Comparison of ENCODE assay signal across 21 cellular contexts in the genomic region with DNA sequence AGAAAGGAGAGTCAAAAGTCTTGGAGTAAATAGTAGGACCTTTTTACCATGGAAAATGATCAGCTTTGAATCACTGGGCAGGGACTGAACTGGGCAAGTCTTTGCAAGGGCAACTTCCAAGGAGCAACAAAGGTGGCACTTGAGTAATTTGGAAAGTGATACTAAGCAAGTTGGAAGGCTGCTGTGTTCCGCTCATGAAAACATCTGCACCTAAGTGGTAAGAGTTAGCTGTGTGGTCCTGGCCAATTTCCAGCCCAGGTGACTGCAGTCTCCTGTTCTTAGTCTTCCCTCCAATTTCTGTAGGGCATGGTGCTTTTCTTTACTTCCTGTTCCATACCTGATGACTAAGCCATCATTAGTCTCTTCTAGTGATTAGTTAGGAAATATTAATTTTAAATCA. TPM values are rescaled to one million over a fixed set of nuclear protein-coding genes. Genes with fewer than 3 reads are reported as not detected.
DNase-seq lines count a peak whose midpoint lies in the region; ATAC-seq and TF ChIP-seq lines count a peak whose summit lies in the region.
"Had no signal": no experiment of that assay in that cellular context is flagged by ENCODE, and none has a peak within 500 bp of the region (broad histone marks: within the 10 kb centered on the region; RNA-seq: fewer than 3 reads in every experiment).

No MANE protein-coding gene starts in this region.

- H3K4me1 ChIP-seq in MM.1S (ENCODE audit: low read length) = 0 out of 2 replicates have a peak, but pooled peaks cover 4% of the 10 kb centered on the region
- H3K4me1 ChIP-seq: uterus had no signal

- peak overlapping the region; percentile 79 for H3K27ac ChIP-seq in SK-N-MC
- H3K27ac ChIP-seq in skin epidermis = peak overlapping the region in 11 of 21 experiments; percentile 0 to 45 (median 26)
- H3K27ac ChIP-seq in MM.1S (ENCODE audit: low read length) = no peak overlapping the region
- H3K27ac ChIP-seq: uterus had no signal

- POLR2A ChIA-PET in activated CD4-positive, alpha-beta T cell treated with anti-CD3 and anti-CD28 coated beads for 36 hours (lab: Charles Lee) = no interaction called here

- H4K20me1 ChIP-seq in MM.1S (ENCODE audit: insufficient read depth, low read length) = no peaks in the 10 kb centered on the region

- H3K36me3 Mint-ChIP-seq in activated CD4-positive, alpha-beta T cell treated with anti-CD3 and anti-CD28 coated beads for 36 hours (ENCODE audit: low read depth) = peaks cover under 1% of the 10 kb centered on the region
- H3K36me3 Mint-ChIP-seq: CD14-positive monocyte had no signal

- peaks cover 2% of the 10 kb centered on the region for H3K27me3 Mint-ChIP-seq in activated CD4-positive, alpha-beta T cell treated with anti-CD3 and anti-CD28 coated beads for 36 hours

- DNase-seq in activated CD4-positive, alpha-beta T cell treated with anti-CD3 and anti-CD28 coated beads for 36 hours = peak; percentile 21
- no peak for DNase-seq in activated CD4-positive, alpha-beta T cell treated with anti-CD3 and anti-CD28 coated beads, Interleukin-2, amount 50 U/mL, for 1 hour
- DNase-seq in GM20000 (ENCODE audit: low spot score) (peak; percentile 28), SK-N-MC (ENCODE audit: low read depth, low spot score) (no peak), MM.1S (no peak)
- DNase-seq in activated T-cell treated with anti-CD3 and anti-CD28 coated beads, Interleukin-2, amount 50 U/mL, for 48 hours = no peak
- no peak for DNase-seq in stimulated activated CD4-positive, alpha-beta T cell treated with anti-CD3 and anti-CD28 coated beads, Interleukin-4, amount 100 ng/mL, for 1 hour
- DNase-seq: activated CD4-positive, alpha-beta T cell treated with anti-CD3 and anti-CD28 coated beads for 1 hour; activated naive CD4-positive, alpha-beta T cell treated with anti-CD3 and anti-CD28 coated beads, Interleukin-2, amount 50 U/mL, for 16 hours; DMS 273 treated with DMSO at 0.1 percent for 48 hours; effector memory CD4-positive, alpha-beta T cell; GF-D8; immature natural killer cell; Kasumi-1; mucosa of descending colon; NCI-H1417; NCI-H82; T-helper 9 cell; uterus had no signal

- H3K9me3 Mint-ChIP-seq in activated CD4-positive, alpha-beta T cell treated with anti-CD3 and anti-CD28 coated beads for 36 hours (ENCODE audit: low read depth) = peaks cover under 1% of the 10 kb centered on the region

- H3K9ac ChIP-seq in SK-N-MC (ENCODE audit: insufficient read length) (no peak overlapping the region), MM.1S (ENCODE audit: low read length) (no peak overlapping the region)

- H3K4me2 ChIP-seq in MM.1S (ENCODE audit: low read depth, low read length) = no peak overlapping the region

- H3K27me3 ChIP-seq in MM.1S (replicated peaks; ENCODE audit: insufficient read depth, low read length) = no peaks in the 10 kb centered on the region
- H3K27me3 ChIP-seq: uterus had no signal

- H3K79me2 ChIP-seq in MM.1S (ENCODE audit: low read length) = no peaks in the 10 kb centered on the region

- CTCF ChIA-PET in activated CD4-positive, alpha-beta T cell treated with anti-CD3 and anti-CD28 coated beads for 36 hours (lab: Charles Lee) = interaction anchor here (1.0 to 1.3 kb wide), 2 partner anchors 14 to 61 kb away, joined by 3 to 4 read pairs; no protein-coding TSS in a partner anchor

- H2AFZ ChIP-seq in MM.1S (ENCODE audit: low read length) = no peak overlapping the region

- no peak overlapping the region for H3K4me3 Mint-ChIP-seq in activated CD4-positive, alpha-beta T cell treated with anti-CD3 and anti-CD28 coated beads for 36 hours
- H3K4me3 Mint-ChIP-seq: CD14-positive monocyte, immature natural killer cell had no signal

- no peaks in the 10 kb centered on the region for H3K9me3 ChIP-seq in SK-N-MC (ENCODE audit: low read depth, low read length)
- no peaks in the 10 kb centered on the region for H3K9me3 ChIP-seq in MM.1S (replicated peaks; ENCODE audit: insufficient read depth, low read length)
- H3K9me3 ChIP-seq: mucosa of descending colon, uterus had no signal

- H3K36me3 ChIP-seq in SK-N-MC (ENCODE audit: insufficient read depth, low read length) (no peaks in the 10 kb centered on the region), MM.1S (replicated peaks; ENCODE audit: insufficient read depth, low read length) (no peaks in the 10 kb centered on the region)
- H3K36me3 ChIP-seq: uterus had no signal

- ATAC-seq in activated CD4-positive, alpha-beta T cell treated with anti-CD3 and anti-CD28 coated beads for 36 hours = no peak
- ATAC-seq: mucosa of descending colon had no signal

- no peak overlapping the region for H3K27ac Mint-ChIP-seq in activated CD4-positive, alpha-beta T cell treated with anti-CD3 and anti-CD28 coated beads for 36 hours
- H3K27ac Mint-ChIP-seq: immature natural killer cell had no signal

- no peak for TF ChIP-seq CTCF in GM20000 (IDR thresholded peaks at IDR 0.05; ENCODE audit: extremely low read depth, missing control alignments)
- no peak for TF ChIP-seq CTCF in MM.1S (IDR thresholded peaks at IDR 0.05; ENCODE audit: low read length)

- H3K9me2 ChIP-seq in MM.1S (replicated peaks; ENCODE audit: insufficient read depth, low read length) = no peaks in the 10 kb centered on the region

- H3F3A ChIP-seq in MM.1S (ENCODE audit: insufficient read depth, low read length) = no peaks in the 10 kb centered on the region

- intact Hi-C loops in activated CD4-positive, alpha-beta T cell treated with anti-CD3 and anti-CD28 coated beads for 36 hours (cut with DNase I, micrococcal nuclease) = no loop called here

- H3K4me1 Mint-ChIP-seq in activated CD4-positive, alpha-beta T cell treated with anti-CD3 and anti-CD28 coated beads for 36 hours = peaks cover 4% of the 10 kb centered on the region

- H3K4me3 ChIP-seq in SK-N-MC (no peak overlapping the region), skin epidermis (no peak overlapping the region), MM.1S (ENCODE audit: low read length) (no peak overlapping the region)
- H3K4me3 ChIP-seq: mucosa of descending colon, uterus had no signal

RNA-seq across cellular contexts. Expression of a gene that starts 35.5 kb away (rescaled TPM):
- 10 to 100 TPM; 36.2 to 46.7 TPM for total RNA-seq in activated CD4-positive, alpha-beta T cell treated with anti-CD3 and anti-CD28 coated beads for 36 hours

Comparison
In these comparisons a context has a peak if more than half of its experiments do, and no peak if none do; other contexts are left out.
1. DNase-seq: peak in activated CD4-positive, alpha-beta T cell treated with anti-CD3 and anti-CD28 coated beads for 36 hours (single experiment) and GM20000 (single experiment); none in activated CD4-positive, alpha-beta T cell treated with anti-CD3 and anti-CD28 coated beads, Interleukin-2, amount 50 U/mL, for 1 hour (single experiment), SK-N-MC (single experiment), MM.1S (single experiment), activated T-cell treated with anti-CD3 and anti-CD28 coated beads, Interleukin-2, amount 50 U/mL, for 48 hours (0 of 2) and stimulated activated CD4-positive, alpha-beta T cell treated with anti-CD3 and anti-CD28 coated beads, Interleukin-4, amount 100 ng/mL, for 1 hour (single experiment).